21 cellular contexts compared by ENCODE assay signal in the genomic region with DNA sequence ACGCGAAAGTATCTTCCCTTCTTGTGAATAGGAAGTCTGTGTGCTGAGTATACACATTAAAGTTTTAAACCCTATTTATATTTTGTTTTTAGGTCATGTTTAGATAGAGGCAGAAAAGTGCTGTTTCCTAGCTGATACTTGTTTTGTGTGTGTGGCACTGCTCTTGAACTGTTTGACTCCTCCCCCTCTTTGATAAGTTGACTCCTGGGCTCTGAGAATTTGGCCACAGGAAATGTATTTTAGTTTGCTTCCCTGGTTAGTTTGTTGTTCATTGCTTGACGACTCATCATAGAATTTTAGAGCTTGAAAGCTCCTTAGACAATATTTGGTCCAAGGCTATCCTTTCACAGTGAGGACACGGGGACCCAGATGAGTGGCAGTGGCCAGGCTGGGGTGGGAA. TPM values are rescaled to one million over a fixed set of nuclear protein-coding genes. Genes with fewer than 3 reads are reported as not detected.
DNase-seq lines count a peak whose midpoint lies in the region; TF ChIP-seq lines count a peak whose summit lies in the region.
"Had no signal": no experiment of that assay in that cellular context is flagged by ENCODE, and none has a peak within 500 bp of the region (broad histone marks: within the 10 kb centered on the region; RNA-seq: fewer than 3 reads in every experiment).

No MANE protein-coding gene starts in this region.

- peak overlapping the region; percentile 61 for H3K4me3 Mint-ChIP-seq in endothelial cell (ENCODE audit: unreplicated experiment)
- H3K4me3 Mint-ChIP-seq: activated CD4-positive, alpha-beta T cell treated with anti-CD3 and anti-CD28 coated beads, Interleukin-2, amount 10 ng/mL, durations not matched to agents 7 days and 5 days; IgD-negative memory B cell had no signal

- H3K27me3 Mint-ChIP-seq in endothelial cell (ENCODE audit: unreplicated experiment), result no peaks in the 10 kb centered on the region

- H3F3A ChIP-seq in Loucy (ENCODE audit: low read depth), result no peaks in the 10 kb centered on the region

- DNase-seq in NCI-H510A treated with DMSO at 0.1 percent for 48 hours (lab: John Stamatoyannopoulos, UW), result peak; percentile 8
- DNase-seq in NCI-H510A (lab: John Stamatoyannopoulos, UW), result no peak
- peak; percentile 8 for DNase-seq in endothelial cell (ENCODE audit: low spot score)
- no peak for DNase-seq in neuronal stem cell (ENCODE audit: low spot score)
- DNase-seq in stimulated activated CD4-positive, alpha-beta T cell treated with anti-CD3 and anti-CD28 coated beads, Interleukin-4, amount 100 ng/mL, for 24 hours, result no peak
- DNase-seq in substantia nigra (lab: John Stamatoyannopoulos, UW), result no peak
- no peak for DNase-seq in stimulated activated naive CD4-positive, alpha-beta T cell treated with Interleukin-2 at 50 U/mL for 16 hours (lab: John Stamatoyannopoulos, UW)
- DNase-seq: 8988T; activated CD4-positive, alpha-beta T cell treated with anti-CD3 and anti-CD28 coated beads, Interleukin-2, amount 10 ng/mL, durations not matched to agents 7 days and 5 days; activated naive CD4-positive, alpha-beta T cell treated with Interleukin-2 at 50 U/mL for 16 hours; anterior cingulate cortex; effector CD8-positive, alpha-beta T cell; heart left ventricle; NCI-H2107; NCI-H774; T-helper 9 cell had no signal

- no peak overlapping the region for H3K4ac ChIP-seq in neuronal stem cell (ENCODE audit: low read length)

- H3K4me3 ChIP-seq in Loucy (ENCODE audit: low read length, poor library complexity, severe bottlenecking) (no peak overlapping the region), neuronal stem cell (ENCODE audit: low read length in 2 of 2) (no peak overlapping the region)
- H3K4me3 ChIP-seq: heart left ventricle, SJSA1, thoracic aorta had no signal

- no peak overlapping the region for H2BK5ac ChIP-seq in neuronal stem cell (ENCODE audit: low read length)

- H2AFZ ChIP-seq in Loucy (ENCODE audit: low read length) (peak overlapping the region; percentile 60; the same call in 1 of the 2 replicates), neuronal stem cell (ENCODE audit: low read length) (peak overlapping the region; percentile 88)

- H4K20me1 ChIP-seq in Loucy (ENCODE audit: insufficient read depth, low read length, poor library complexity, severe bottlenecking), result no peaks in the 10 kb centered on the region

- no peak overlapping the region for H2BK12ac ChIP-seq in neuronal stem cell (ENCODE audit: low read length)

- no peak overlapping the region for H4K8ac ChIP-seq in neuronal stem cell (ENCODE audit: low read depth, low read length)

- H3K36me3 ChIP-seq in Loucy (ENCODE audit: insufficient read depth, low read length), result no peaks in the 10 kb centered on the region
- no peaks in the 10 kb centered on the region for H3K36me3 ChIP-seq in neuronal stem cell (replicated peaks in 1 of 2; ENCODE audit: control insufficient read depth in 2 of 2, insufficient read depth in 2 of 2, low read length in 2 of 2)
- H3K36me3 ChIP-seq: heart left ventricle, SJSA1, thoracic aorta had no signal

- H3K27me3 ChIP-seq in Loucy (ENCODE audit: insufficient read depth, low read length, poor library complexity, severe bottlenecking) (no peaks in the 10 kb centered on the region), neuronal stem cell (ENCODE audit: control insufficient read depth in 3 of 3, insufficient read depth in 3 of 3, low read depth in 1 of 3, low read length in 3 of 3) (peaks cover 0 to 7% (median 0%) of the 10 kb centered on the region in 3 experiments)
- H3K27me3 ChIP-seq: SJSA1 had no signal

- H3K23ac ChIP-seq in neuronal stem cell (ENCODE audit: low read depth, low read length, poor library complexity), result no peak overlapping the region

- no peak overlapping the region for H4K91ac ChIP-seq in neuronal stem cell (ENCODE audit: low read depth, low read length, poor library complexity)

- H3K27ac ChIP-seq in neuronal stem cell (replicated peaks; ENCODE audit: low read length) (no peak overlapping the region), substantia nigra (ENCODE audit: low read depth, low read length, poor library complexity, severe bottlenecking) (no peak overlapping the region)
- H3K27ac ChIP-seq: heart left ventricle, SJSA1, thoracic aorta had no signal

- H3K4me2 ChIP-seq in Loucy (ENCODE audit: low read depth, low read length, poor library complexity, severe bottlenecking), result no peak overlapping the region
- no peak overlapping the region for H3K4me2 ChIP-seq in neuronal stem cell (ENCODE audit: insufficient read depth, low read length, poor library complexity, severe bottlenecking)

- TF ChIP-seq CTCF in Loucy (conservative IDR thresholded peaks at IDR 0.05; ENCODE audit: low read length), result no peak
- no peak for TF ChIP-seq CTCF in endothelial cell (IDR thresholded peaks at IDR 0.05; ENCODE audit: unreplicated experiment)

- no peak overlapping the region for H2BK120ac ChIP-seq in neuronal stem cell (ENCODE audit: low read depth, low read length)

- H3K4me1 Mint-ChIP-seq in endothelial cell (ENCODE audit: unreplicated experiment), result peaks cover 30% of the 10 kb centered on the region

- no peaks in the 10 kb centered on the region for H3K79me2 ChIP-seq in Loucy (ENCODE audit: insufficient read depth, low read length)

- H3K9me2 ChIP-seq in Loucy (replicated peaks; ENCODE audit: low read depth, low read length), result no peaks in the 10 kb centered on the region

- H3K36me3 Mint-ChIP-seq in endothelial cell (ENCODE audit: low read depth, unreplicated experiment), result no peaks in the 10 kb centered on the region
- H3K36me3 Mint-ChIP-seq: IgD-negative memory B cell; natural killer cell treated with Interleukin-12 subunit alpha and Interleukin-12 subunit beta and Interleukin-15 and Interleukin-18, amount 100 ng/mL, for 72 hours had no signal

- no peak overlapping the region for H3K9ac ChIP-seq in Loucy (ENCODE audit: low read depth, low read length, poor library complexity, severe bottlenecking)
- no peak overlapping the region for H3K9ac ChIP-seq in neuronal stem cell (ENCODE audit: low read depth, low read length, poor library complexity)

- WGBS in neuronal stem cell (ENCODE audit: extremely low coverage in 2 of 2, insufficient read length in 2 of 2, insufficient replicate concordance in 1 of 2), 2 donors, result no CpG with 5 or more reads among the region's 4 CpGs

- H3K9me3 ChIP-seq in Loucy (ENCODE audit: insufficient read depth, low read depth, low read length) (no peaks in the 10 kb centered on the region), neuronal stem cell (replicated peaks in 1 of 2; ENCODE audit: control insufficient read depth in 2 of 2, insufficient read depth in 1 of 2, low read depth in 1 of 2, low read length in 2 of 2) (no peaks in the 10 kb centered on the region)
- H3K9me3 ChIP-seq: heart left ventricle, SJSA1, thoracic aorta had no signal

- H3K27ac Mint-ChIP-seq in endothelial cell (ENCODE audit: unreplicated experiment), result peak overlapping the region; percentile 59
- H3K27ac Mint-ChIP-seq: activated CD4-positive, alpha-beta T cell treated with anti-CD3 and anti-CD28 coated beads, Interleukin-2, amount 10 ng/mL, durations not matched to agents 7 days and 5 days; natural killer cell treated with Interleukin-12 subunit alpha and Interleukin-12 subunit beta and Interleukin-15 and Interleukin-18, amount 100 ng/mL, for 72 hours had no signal

- no peak overlapping the region for H3K14ac ChIP-seq in neuronal stem cell (ENCODE audit: low read length)

- no peak overlapping the region for H3K18ac ChIP-seq in neuronal stem cell (ENCODE audit: low read length)

- no peaks in the 10 kb centered on the region for H3K9me3 Mint-ChIP-seq in endothelial cell (ENCODE audit: unreplicated experiment)
- H3K9me3 Mint-ChIP-seq: activated CD4-positive, alpha-beta T cell treated with anti-CD3 and anti-CD28 coated beads, Interleukin-2, amount 10 ng/mL, durations not matched to agents 7 days and 5 days; natural killer cell treated with Interleukin-12 subunit alpha and Interleukin-12 subunit beta and Interleukin-15 and Interleukin-18, amount 100 ng/mL, for 72 hours had no signal

- no peak overlapping the region for H2AK5ac ChIP-seq in neuronal stem cell (ENCODE audit: low read depth, low read length)

- H3K79me1 ChIP-seq in neuronal stem cell (ENCODE audit: low read depth, low read length), result peaks cover 11% of the 10 kb centered on the region

- H2BK15ac ChIP-seq in neuronal stem cell (ENCODE audit: low read length), result no peak overlapping the region

- H3K4me1 ChIP-seq in Loucy (ENCODE audit: insufficient read depth, low read length, poor library complexity, severe bottlenecking) (peaks cover 9% of the 10 kb centered on the region), neuronal stem cell (ENCODE audit: control insufficient read depth in 2 of 2, insufficient read depth in 1 of 2, low read depth in 1 of 2, low read length in 2 of 2) (peaks cover 11 to 19% of the 10 kb centered on the region in 2 donors)

RNA-seq across cellular contexts. Expression of a gene that starts 2.0 kb away (rescaled TPM):
- total RNA-seq in endothelial cell (ENCODE audit: unreplicated experiment), result 21.4 TPM
- 19.2 TPM for polyA plus RNA-seq in neuronal stem cell (2013, experiment 1 of 2)
- polyA plus RNA-seq in neuronal stem cell (2013, experiment 2 of 2), result 20.2 TPM

RNA-seq across cellular contexts. Expression of a gene that starts 33.5 kb away (rescaled TPM):
- total RNA-seq in endothelial cell (ENCODE audit: unreplicated experiment), result 17.5 TPM
- 6.6 TPM for polyA plus RNA-seq in neuronal stem cell (2013, experiment 1 of 2)
- 7.0 TPM for polyA plus RNA-seq in neuronal stem cell (2013, experiment 2 of 2)

Comparison
In these comparisons a context has a peak if more than half of its experiments do, and no peak if none do; other contexts are left out.
1. DNase-seq: peak in NCI-H510A treated with DMSO at 0.1 percent for 48 hours (single experiment) and endothelial cell (single experiment); none in NCI-H510A (single experiment), neuronal stem cell (single experiment), stimulated activated CD4-positive, alpha-beta T cell treated with anti-CD3 and anti-CD28 coated beads, Interleukin-4, amount 100 ng/mL, for 24 hours (single experiment), substantia nigra (0 of 49) and stimulated activated naive CD4-positive, alpha-beta T cell treated with Interleukin-2 at 50 U/mL for 16 hours (single experiment).